Comparison of ENCODE assay signal across 28 cellular contexts in the genomic region with DNA sequence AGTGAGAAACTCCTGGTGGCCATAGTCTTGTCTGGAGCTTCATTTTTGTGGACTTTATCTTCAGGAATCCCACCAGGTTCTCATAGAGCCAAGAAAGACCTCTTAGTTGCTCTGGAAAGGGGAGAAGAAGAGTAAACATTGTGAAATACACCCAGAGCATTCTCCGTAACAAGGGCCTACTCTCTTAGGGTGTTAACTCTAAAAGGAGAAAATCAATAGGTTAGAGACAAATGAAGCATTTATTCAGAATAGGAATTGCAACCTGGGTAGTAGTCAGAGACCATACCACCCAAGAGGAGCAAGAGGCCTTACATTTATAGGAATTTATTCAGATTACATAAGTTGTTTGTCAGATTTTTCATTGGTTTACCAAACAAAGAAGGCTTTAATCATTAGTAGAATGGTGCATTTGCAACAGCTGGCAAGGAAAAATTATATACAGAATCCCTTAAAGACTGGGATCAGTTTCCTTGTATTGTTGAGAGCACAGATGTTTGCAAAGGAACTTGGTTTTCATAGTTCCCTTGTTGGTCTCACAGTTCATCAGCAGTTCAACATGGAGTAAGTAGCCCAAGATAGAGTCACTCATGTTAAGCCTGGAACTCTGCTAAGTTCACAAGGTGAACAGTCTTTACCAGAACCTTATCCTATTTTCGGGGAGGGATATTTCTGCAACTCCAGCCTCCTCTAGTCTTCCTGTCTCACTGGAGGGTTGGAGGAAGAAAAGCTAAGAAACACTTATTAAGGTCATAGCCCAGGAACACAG. TPM values are rescaled to one million over a fixed set of nuclear protein-coding genes. Genes with fewer than 3 reads are reported as not detected.
"Had no signal": no experiment of that assay in that cellular context is flagged by ENCODE, and none has a peak within 500 bp of the region (broad histone marks: within the 10 kb centered on the region; RNA-seq: fewer than 3 reads in every experiment).

No MANE protein-coding gene starts in this region.

- H3K4me3 Mint-ChIP-seq: immature natural killer cell; memory B cell; naive thymus-derived CD4-positive, alpha-beta T cell; stimulated activated effector memory CD8-positive, alpha-beta T cell treated with anti-CD3 and anti-CD28 coated beads, Interleukin-12 subunit alpha, Interleukin-12 subunit beta, amount 100 ng/mL, for 72 hours; type B pancreatic cell had no signal

- H3K27ac ChIP-seq: coronary artery, dorsolateral prefrontal cortex, left ventricle myocardium inferior, lower lobe of right lung, neutrophil, suprapubic skin, thyroid gland had no signal

- H3K27me3 Mint-ChIP-seq: memory B cell, type B pancreatic cell had no signal

- ATAC-seq: esophagus mucosa; left cardiac atrium; lower lobe of right lung; naive thymus-derived CD4-positive, alpha-beta T cell; right cardiac atrium; stimulated activated effector memory CD8-positive, alpha-beta T cell treated with anti-CD3 and anti-CD28 coated beads, Interleukin-12 subunit alpha, Interleukin-12 subunit beta, amount 100 ng/mL, for 72 hours; stimulated activated naive CD8-positive, alpha-beta T cell treated with anti-CD3 and anti-CD28 coated beads, Interleukin-15, Interleukin-2, amounts not matched to agents 100 U/mL and 50 U/mL, for 24 hours had no signal

- FAIRE-seq: frontal cortex, keratinocyte, urothelium cell line had no signal

- DNase-seq: dorsolateral prefrontal cortex; effector CD8-positive, alpha-beta T cell; glutamatergic neuron; immature natural killer cell; left cardiac atrium; left ventricle myocardium inferior; lower lobe of right lung; midbrain; naive thymus-derived CD4-positive, alpha-beta T cell; posterior cingulate gyrus; right cardiac atrium; stimulated activated CD4-positive, alpha-beta T cell treated with anti-CD3 and anti-CD28 coated beads, Interleukin-4, amount 100 ng/mL, for 1 hour; stimulated activated CD8-positive, alpha-beta memory T cell treated with anti-CD3 and anti-CD28 coated beads, Interleukin-4, amount 100 ng/mL, for 48 hours; stimulated activated naive CD8-positive, alpha-beta T cell treated with anti-CD3 and anti-CD28 coated beads, Interleukin-15, Interleukin-2, amounts not matched to agents 100 U/mL and 50 U/mL, for 24 hours; thyroid gland had no signal

- H3K4me1 Mint-ChIP-seq: immature natural killer cell; stimulated activated effector memory CD8-positive, alpha-beta T cell treated with anti-CD3 and anti-CD28 coated beads, Interleukin-12 subunit alpha, Interleukin-12 subunit beta, amount 100 ng/mL, for 72 hours had no signal

- H3K27ac Mint-ChIP-seq: immature natural killer cell; memory B cell; naive thymus-derived CD4-positive, alpha-beta T cell; stimulated activated effector memory CD8-positive, alpha-beta T cell treated with anti-CD3 and anti-CD28 coated beads, Interleukin-12 subunit alpha, Interleukin-12 subunit beta, amount 100 ng/mL, for 72 hours; type B pancreatic cell had no signal

- H3K9me3 Mint-ChIP-seq: type B pancreatic cell had no signal

- H3K36me3 Mint-ChIP-seq: stimulated activated effector memory CD8-positive, alpha-beta T cell treated with anti-CD3 and anti-CD28 coated beads, Interleukin-12 subunit alpha, Interleukin-12 subunit beta, amount 100 ng/mL, for 72 hours; type B pancreatic cell had no signal

RNA-seq across cellular contexts. Expression of gene TMEM140, which starts 53.2 kb away (rescaled TPM):
- total RNA-seq: chondrocyte, osteocyte, smooth muscle cell had no signal
